23 cellular contexts compared by ENCODE assay signal in the genomic region with DNA sequence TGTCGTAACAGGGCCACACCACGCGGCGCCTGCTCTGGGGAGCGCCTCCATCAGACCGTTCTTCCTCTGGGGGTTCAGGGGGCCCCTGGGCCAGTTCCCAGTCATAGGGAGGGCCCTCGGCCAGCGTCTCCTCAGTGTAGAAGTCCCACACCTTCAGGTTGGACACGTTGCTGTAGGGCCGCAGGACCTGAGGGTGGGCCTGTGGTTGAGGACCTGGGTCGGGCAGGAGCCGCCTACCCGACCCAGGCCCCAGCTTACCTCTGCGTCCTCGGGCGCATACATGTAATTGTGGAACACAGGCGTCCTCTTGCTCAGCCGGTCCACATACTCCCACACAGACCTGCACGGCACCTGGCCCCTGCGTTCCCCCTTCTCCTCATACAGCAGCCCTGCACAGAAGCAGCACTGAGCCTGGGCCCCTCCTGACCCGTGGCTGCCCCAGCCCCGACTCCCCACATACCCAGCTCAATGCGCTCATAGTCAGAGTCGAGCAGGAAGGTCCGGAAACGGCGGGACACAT. TPM values are rescaled to one million over a fixed set of nuclear protein-coding genes. Genes with fewer than 3 reads are reported as not detected.
"Had no signal": no experiment of that assay in that cellular context is flagged by ENCODE, and none has a peak within 500 bp of the region (broad histone marks: within the 10 kb centered on the region; RNA-seq: fewer than 3 reads in every experiment).

No MANE protein-coding gene starts in this region.

- H3K9me3 Mint-ChIP-seq: activated CD8-positive, alpha-beta T cell treated with anti-CD3 and anti-CD28 coated beads for 36 hours; activated naive CD4-positive, alpha-beta T cell treated with anti-CD3 and anti-CD28 coated beads for 36 hours; activated T-cell treated with anti-CD3 and anti-CD28 coated beads, Interleukin-2, amount 50 U/mL, for 4 hours; activated T-helper 17 cell treated with anti-CD3 and anti-CD28 coated beads, Interleukin-2, amount 50 U/mL, for 72 hours; brain; T-cell had no signal

- H2AFZ ChIP-seq: PC-9 had no signal

- ATAC-seq: activated CD4-positive, CD25-positive, alpha-beta regulatory T cell treated with anti-CD3 and anti-CD28 coated beads, Interleukin-2, amount 50 U/mL, for 24 hours; activated CD8-positive, alpha-beta T cell treated with anti-CD3 and anti-CD28 coated beads for 36 hours; activated T-cell treated with anti-CD3 and anti-CD28 coated beads, Interleukin-2, amount 50 U/mL, for 4 hours; activated T-helper 17 cell treated with anti-CD3 and anti-CD28 coated beads, Interleukin-2, amount 50 U/mL, for 72 hours had no signal

- H3K4me2 ChIP-seq: PC-9 had no signal

- DNase-seq: activated CD4-positive, alpha-beta T cell treated with anti-CD3 and anti-CD28 coated beads for 4 hours; activated CD8-positive, alpha-beta T cell treated with anti-CD3 and anti-CD28 coated beads for 36 hours; activated gamma-delta T cell; activated naive CD4-positive, alpha-beta T cell treated with anti-CD3 and anti-CD28 coated beads for 36 hours; activated T-cell treated with anti-CD3 and anti-CD28 coated beads, Interleukin-2, amount 50 U/mL, for 4 hours; amygdala; MM.1S; NCI-H1105; NCI-H1436; NCI-H1694 treated with DMSO at 0.1 percent for 48 hours; NCI-H2029 treated with DMSO at 0.1 percent for 48 hours; NCI-H446; NCI-H524; PC-9; SIG-M5; T-cell; WERI-Rb-1 had no signal

- H3K27me3 Mint-ChIP-seq: activated CD8-positive, alpha-beta T cell treated with anti-CD3 and anti-CD28 coated beads for 36 hours; activated naive CD8-positive, alpha-beta T cell; activated T-helper 17 cell treated with anti-CD3 and anti-CD28 coated beads, Interleukin-2, amount 50 U/mL, for 72 hours; brain; T-cell had no signal

- H3K27ac ChIP-seq: cardiac muscle cell, PC-9, WERI-Rb-1 had no signal

- H3K4me3 Mint-ChIP-seq: activated CD8-positive, alpha-beta T cell treated with anti-CD3 and anti-CD28 coated beads for 36 hours; activated naive CD4-positive, alpha-beta T cell treated with anti-CD3 and anti-CD28 coated beads for 36 hours; activated naive CD8-positive, alpha-beta T cell; activated T-cell treated with anti-CD3 and anti-CD28 coated beads, Interleukin-2, amount 50 U/mL, for 4 hours; activated T-helper 17 cell treated with anti-CD3 and anti-CD28 coated beads, Interleukin-2, amount 50 U/mL, for 72 hours; brain; T-cell had no signal

- H3K27me3 ChIP-seq: cardiac muscle cell had no signal

- H3K4me3 ChIP-seq: cardiac muscle cell, PC-9 had no signal

RNA-seq across cellular contexts. Expression of gene MIOX, which starts 32.0 kb away (rescaled TPM):
- total RNA-seq: cardiac muscle cell, cerebellum had no signal
